ENCODE assay signal across 23 cellular contexts in the genomic region with DNA sequence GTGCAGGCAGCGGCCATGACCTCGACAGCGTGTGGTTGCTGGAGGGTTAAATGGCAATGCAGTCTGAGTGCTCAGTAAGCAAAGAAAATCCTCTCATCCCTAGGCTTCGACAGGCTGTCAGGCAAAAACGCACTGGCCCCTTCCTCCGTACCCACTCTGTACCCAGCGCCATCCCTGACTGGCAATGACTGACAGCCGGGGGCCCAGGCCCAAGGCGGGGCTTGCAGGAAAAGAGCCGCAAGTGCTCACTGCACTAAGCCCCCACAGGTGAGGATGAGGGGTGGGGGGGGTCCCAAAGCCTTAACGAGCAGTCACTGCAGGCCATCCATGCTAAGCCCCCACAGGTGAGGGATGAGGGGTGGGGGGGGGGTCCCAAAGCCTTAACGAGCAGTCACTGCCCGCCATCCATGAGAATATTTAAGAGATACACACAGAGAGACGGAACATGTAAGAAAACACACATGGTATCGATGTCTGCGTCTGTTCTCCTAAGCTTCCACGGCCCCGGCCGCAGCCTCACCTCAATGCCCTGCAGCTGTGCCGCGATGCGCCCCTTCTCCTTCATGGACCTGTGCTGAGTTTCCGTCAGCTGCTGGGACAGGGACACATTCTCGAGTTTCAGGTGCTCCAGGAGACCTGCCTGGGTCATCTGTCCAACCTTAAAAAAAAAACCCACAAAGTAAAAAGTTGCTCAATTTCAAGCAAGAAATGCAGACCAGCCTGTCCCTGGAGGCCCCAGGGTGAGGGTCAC. TPM values are rescaled to one million over a fixed set of nuclear protein-coding genes. Genes with fewer than 3 reads are reported as not detected.
A peak's percentile ranks its signal among the peaks of the same experiment; 100 is the strongest.
DNase-seq lines count a peak whose midpoint lies in the region; ATAC-seq and TF ChIP-seq lines count a peak whose summit lies in the region.
"Had no signal": no experiment of that assay in that cellular context is flagged by ENCODE, and none has a peak within 500 bp of the region (broad histone marks: within the 10 kb centered on the region; RNA-seq: fewer than 3 reads in every experiment).

No MANE protein-coding gene starts in this region.

- H3K79me2 ChIP-seq in GM23338 (replicated peaks; ENCODE audit: insufficient read depth) (no peaks in the 10 kb centered on the region), osteoblast (ENCODE audit: insufficient read depth, low read length) (peaks cover 66% of the 10 kb centered on the region)

- H3K27me3 ChIP-seq in GM23338 (ENCODE audit: insufficient read depth), result no peaks in the 10 kb centered on the region
- H3K27me3 ChIP-seq in osteoblast (ENCODE audit: insufficient read depth, low read length), result no peaks in the 10 kb centered on the region
- H3K27me3 ChIP-seq: BE2C, BLaER1 had no signal

- no peak for TF ChIP-seq CTCF in GM23338 (conservative IDR thresholded peaks at IDR 0.05; ENCODE audit: low read depth in 2 of 2)
- TF ChIP-seq CTCF in osteoblast (IDR thresholded peaks at IDR 0.05; ENCODE audit: extremely low read depth, low read depth, low read length), result no peak

- H3K27ac Mint-ChIP-seq in GM23338, result no peak overlapping the region
- H3K27ac Mint-ChIP-seq in stimulated activated naive B cell treated with anti-CD40 and anti-IgM and Interleukin-4, amounts not matched to agents 10 μg/mL and 1 μg/mL and 100 μg/mL, for 72 hours, result no peak overlapping the region
- H3K27ac Mint-ChIP-seq: CD4-positive, alpha-beta memory T cell had no signal

- H3K4me1 Mint-ChIP-seq in GM23338, result no peaks in the 10 kb centered on the region
- H3K4me1 Mint-ChIP-seq in stimulated activated naive B cell treated with anti-CD40 and anti-IgM and Interleukin-4, amounts not matched to agents 10 μg/mL and 1 μg/mL and 100 μg/mL, for 72 hours, result no peaks in the 10 kb centered on the region
- H3K4me1 Mint-ChIP-seq: CD14-positive monocyte; CD4-positive, alpha-beta memory T cell had no signal

- DNase-seq in GM23338 (ENCODE audit: low spot score) (no peak), osteoblast (ENCODE audit: insufficient read length, low spot score, missing footprints) (peak; percentile 66)
- DNase-seq in stimulated activated naive B cell treated with anti-CD40 and anti-IgM and Interleukin-4, amounts not matched to agents 10 μg/mL and 1 μg/mL and 100 μg/mL, for 72 hours, result no peak
- no peak for DNase-seq in NK-92 treated with Interleukin-12 subunit alpha and Interleukin-12 subunit beta, amount 100 ng/mL, for 24 hours (lab: John Stamatoyannopoulos, UW)
- DNase-seq: 8988T; ACHN; BE2C; C1 segment of cervical spinal cord; CD4-positive, alpha-beta memory T cell; CD4-positive, CD25-positive, alpha-beta regulatory T cell; CD8-positive, alpha-beta memory T cell; COR-L47; DMS 273 treated with DMSO at 0.1 percent for 48 hours; DMS153; DMS53; DMS79; DND-41; EL; GDM1 had no signal

- ATAC-seq in GM23338 (no peak), esophagus mucosa (peak; percentile 19)
- no peak for ATAC-seq in stimulated activated naive B cell treated with anti-CD40 and anti-IgM and Interleukin-4, amounts not matched to agents 10 μg/mL and 1 μg/mL and 100 μg/mL, for 72 hours (replicated peaks)
- ATAC-seq: GM12878 had no signal

- H3K4me1 ChIP-seq in GM23338 (ENCODE audit: insufficient read depth) (no peaks in the 10 kb centered on the region), osteoblast (ENCODE audit: insufficient read depth, low read length) (no peaks in the 10 kb centered on the region)
- H3K4me1 ChIP-seq: BE2C, BLaER1 had no signal

- no peaks in the 10 kb centered on the region for H3F3A ChIP-seq in GM23338 (replicated peaks; ENCODE audit: low read depth)

- peaks cover 2% of the 10 kb centered on the region for H4K20me1 ChIP-seq in GM23338 (replicated peaks; ENCODE audit: insufficient read depth)
- peaks cover 37% of the 10 kb centered on the region for H4K20me1 ChIP-seq in osteoblast (ENCODE audit: insufficient read depth, low read length)

- peaks cover 11% of the 10 kb centered on the region; the same call in 1 of the 2 replicates for H3K36me3 ChIP-seq in GM23338 (ENCODE audit: insufficient read depth)
- peaks cover 84% of the 10 kb centered on the region for H3K36me3 ChIP-seq in osteoblast (ENCODE audit: insufficient read depth, low read length)

- H3K9me3 Mint-ChIP-seq in GM23338, result no peaks in the 10 kb centered on the region
- H3K9me3 Mint-ChIP-seq in stimulated activated naive B cell treated with anti-CD40 and anti-IgM and Interleukin-4, amounts not matched to agents 10 μg/mL and 1 μg/mL and 100 μg/mL, for 72 hours, result no peaks in the 10 kb centered on the region
- H3K9me3 Mint-ChIP-seq: CD14-positive monocyte; CD4-positive, alpha-beta memory T cell; CD4-positive, CD25-positive, alpha-beta regulatory T cell; CD8-positive, alpha-beta memory T cell had no signal

- no peak overlapping the region for H3K4me2 ChIP-seq in GM23338
- no peak overlapping the region for H3K4me2 ChIP-seq in osteoblast (ENCODE audit: insufficient read depth, low read length)
- H3K4me2 ChIP-seq: BLaER1 had no signal

- no peak overlapping the region for H3K4me3 Mint-ChIP-seq in GM23338
- no peak overlapping the region for H3K4me3 Mint-ChIP-seq in stimulated activated naive B cell treated with anti-CD40 and anti-IgM and Interleukin-4, amounts not matched to agents 10 μg/mL and 1 μg/mL and 100 μg/mL, for 72 hours
- H3K4me3 Mint-ChIP-seq: CD14-positive monocyte; CD4-positive, alpha-beta memory T cell; CD4-positive, CD25-positive, alpha-beta regulatory T cell; CD8-positive, alpha-beta memory T cell had no signal

- H3K9me3 ChIP-seq in osteoblast (ENCODE audit: low read depth, low read length), result no peaks in the 10 kb centered on the region
- H3K9me3 ChIP-seq: BE2C, BLaER1 had no signal

- H3K27ac ChIP-seq in GM23338 (ENCODE audit: low read depth), result no peak overlapping the region
- no peak overlapping the region for H3K27ac ChIP-seq in osteoblast (ENCODE audit: low read depth, low read length)
- H3K27ac ChIP-seq: BLaER1 had no signal

- H3K4me3 ChIP-seq in GM23338 (no peak overlapping the region), osteoblast (ENCODE audit: insufficient read depth, low read length) (no peak overlapping the region)
- H3K4me3 ChIP-seq: BLaER1, GM12878 had no signal

- no peak overlapping the region for H2AFZ ChIP-seq in GM23338
- H2AFZ ChIP-seq in osteoblast (ENCODE audit: low read length), result no peak overlapping the region

- peaks cover 67% of the 10 kb centered on the region for H3K36me3 Mint-ChIP-seq in GM23338 (ENCODE audit: low read depth)
- H3K36me3 Mint-ChIP-seq in stimulated activated naive B cell treated with anti-CD40 and anti-IgM and Interleukin-4, amounts not matched to agents 10 μg/mL and 1 μg/mL and 100 μg/mL, for 72 hours, result peaks cover 45 to 68% of the 10 kb centered on the region in 2 donors

- H3K27me3 Mint-ChIP-seq in GM23338 (ENCODE audit: insufficient read depth, low read depth, poor library complexity), result peaks cover 4% of the 10 kb centered on the region
- no peaks in the 10 kb centered on the region for H3K27me3 Mint-ChIP-seq in stimulated activated naive B cell treated with anti-CD40 and anti-IgM and Interleukin-4, amounts not matched to agents 10 μg/mL and 1 μg/mL and 100 μg/mL, for 72 hours
- H3K27me3 Mint-ChIP-seq: CD4-positive, alpha-beta memory T cell; CD4-positive, CD25-positive, alpha-beta regulatory T cell; CD8-positive, alpha-beta memory T cell had no signal

- H3K9me2 ChIP-seq in GM23338 (ENCODE audit: insufficient read depth), result no peaks in the 10 kb centered on the region

TF ChIP-seq in GM23338, 12 proteins besides CTCF, POLR2A, EP300 and RAD21:
- peak; percentile 29 for TF ChIP-seq EZH2phosphoT487 (IDR thresholded peaks at IDR 0.05; ENCODE audit: unreplicated experiment)
- no peak for TF ChIP-seq ZNF331 (CRISPR knock-in tag; IDR thresholded peaks at IDR 0.05; ENCODE audit: low read depth)
- TF ChIP-seq ZNF114 (CRISPR knock-in tag; IDR thresholded peaks at IDR 0.05), result no peak
- TF ChIP-seq, protein P1, sequence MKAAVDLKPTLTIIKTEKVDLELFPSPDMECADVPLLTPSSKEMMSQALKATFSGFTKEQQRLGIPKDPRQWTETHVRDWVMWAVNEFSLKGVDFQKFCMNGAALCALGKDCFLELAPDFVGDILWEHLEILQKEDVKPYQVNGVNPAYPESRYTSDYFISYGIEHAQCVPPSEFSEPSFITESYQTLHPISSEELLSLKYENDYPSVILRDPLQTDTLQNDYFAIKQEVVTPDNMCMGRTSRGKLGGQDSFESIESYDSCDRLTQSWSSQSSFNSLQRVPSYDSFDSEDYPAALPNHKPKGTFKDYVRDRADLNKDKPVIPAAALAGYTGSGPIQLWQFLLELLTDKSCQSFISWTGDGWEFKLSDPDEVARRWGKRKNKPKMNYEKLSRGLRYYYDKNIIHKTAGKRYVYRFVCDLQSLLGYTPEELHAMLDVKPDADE (IDR thresholded peaks at IDR 0.05), result no peak
TF ChIP-seq in GM23338: peak in this region for 1.

RNA-seq across cellular contexts. Expression of a gene that starts 30.7 kb away (rescaled TPM):
- total RNA-seq in GM23338 (2014; rRNA removed; shearing (Covaris generic)), result 36.4 and 57.8 TPM in 2 replicates
- 10.3 and 12.7 TPM in 2 replicates for polyA plus RNA-seq in GM23338 (2016; fragmentation: Nextera tagmentation; extraction: Ambion mirVana)
- 31.2 TPM for total RNA-seq in esophagus mucosa
- 102 and 127 TPM in 2 replicates for total RNA-seq in osteoblast

RNA-seq across cellular contexts. Expression of a gene that starts 36.4 kb away (rescaled TPM):
- 63.7 and 68.4 TPM in 2 replicates for total RNA-seq in GM23338 (2014; rRNA removed; shearing (Covaris generic))
- 25.1 and 27.2 TPM in 2 replicates for polyA plus RNA-seq in GM23338 (2016; fragmentation: Nextera tagmentation; extraction: Ambion mirVana)
- total RNA-seq in esophagus mucosa (35.8 TPM), osteoblast (79.9 and 86.1 TPM in 2 replicates)
